Comparison of ENCODE assay signal across 1 cellular context in genomic region chr14:100486025-100486828, GRCh38.
TF ChIP-seq lines count a peak whose summit lies in the region.

No MANE protein-coding gene starts in this region.

TF ChIP-seq in GM12878, 131 proteins besides CTCF, POLR2A, EP300 and RAD21 (continued from another document):
- TF ChIP-seq ZNF687 (IDR thresholded peaks at IDR 0.05) (no peak), EED (IDR thresholded peaks at IDR 0.05; ENCODE audit: low read depth) (peak; percentile 16), CREB1 (IDR thresholded peaks at IDR 0.05; ENCODE audit: low read depth) (0 out of 2 replicates have a peak, but pooled peaks have one; percentile 39), PAX5 (IDR thresholded peaks at IDR 0.05; ENCODE audit: borderline replicate concordance, low read depth, low read length) (peak; percentile 19; the same call in 1 of the 2 replicates), SKIL (IDR thresholded peaks at IDR 0.05; ENCODE audit: low read depth, poor library complexity, severe bottlenecking) (no peak), TBL1XR1 (IDR thresholded peaks at IDR 0.05; ENCODE audit: low read depth, low read length) (0 out of 2 replicates have a peak, but pooled peaks have one; percentile 5), ESRRA (IDR thresholded peaks at IDR 0.05; ENCODE audit: low read length) (no peak), TCF12 (IDR thresholded peaks at IDR 0.05; ENCODE audit: low read depth, low read length) (0 out of 2 replicates have a peak, but pooled peaks have one; percentile 29), HDAC6 (IDR thresholded peaks at IDR 0.05; ENCODE audit: unreplicated experiment) (no peak), MYB (IDR thresholded peaks at IDR 0.05; ENCODE audit: borderline replicate concordance, low read depth, low read length) (peak; percentile 67; the same call in 1 of the 2 replicates), MEF2B (IDR thresholded peaks at IDR 0.05; ENCODE audit: partially characterized antibody, poor library complexity, severe bottlenecking) (peak; percentile 86), JUNB (IDR thresholded peaks at IDR 0.05) (peak; percentile 66), YY1 (IDR thresholded peaks at IDR 0.05; ENCODE audit: low read depth, low read length) (0 out of 2 replicates have a peak, but pooled peaks have one; percentile 13), CBFB (IDR thresholded peaks at IDR 0.05; ENCODE audit: low read depth) (0 out of 2 replicates have a peak, but pooled peaks have one; percentile 37), BCL11A (IDR thresholded peaks at IDR 0.05; ENCODE audit: low read depth, low read length) (peak; percentile 14; the same call in 1 of the 2 replicates), ATF2 (IDR thresholded peaks at IDR 0.05; ENCODE audit: low read length) (peak; percentile 76), MEF2A (IDR thresholded peaks at IDR 0.05; ENCODE audit: insufficient read depth, low read depth, low read length) (peak; percentile 50; the same call in 1 of the 2 replicates), IKZF1 (conservative IDR thresholded peaks at IDR 0.05) (0 out of 2 replicates have a peak, but pooled peaks have one; percentile 60), MTA2 (IDR thresholded peaks at IDR 0.05; ENCODE audit: low read depth) (peak; percentile 64; the same call in 1 of the 2 replicates), TAF1 (IDR thresholded peaks at IDR 0.05; ENCODE audit: borderline replicate concordance, low read depth, low read length) (no peak), REST (IDR thresholded peaks at IDR 0.05; ENCODE audit: low read depth, low read length) (peak; percentile 99), ZNF384 (IDR thresholded peaks at IDR 0.05; ENCODE audit: borderline replicate concordance, low read depth, low read length) (peak; percentile 45; the same call in 1 of the 2 replicates), NBN (IDR thresholded peaks at IDR 0.05) (peak; percentile 36; the same call in 1 of the 2 replicates), NFIC (IDR thresholded peaks at IDR 0.05; ENCODE audit: low read depth, low read length) (peak; percentile 70; the same call in 1 of the 2 replicates), RUNX3 (IDR thresholded peaks at IDR 0.05; ENCODE audit: low read length) (peak; percentile 83), MXI1 (IDR thresholded peaks at IDR 0.05; ENCODE audit: low read depth, low read length) (peak; percentile 60), SUPT20H (IDR thresholded peaks at IDR 0.05; ENCODE audit: borderline replicate concordance, control insufficient read depth, low read depth, low read length) (no peak), TCF3 (IDR thresholded peaks at IDR 0.05; ENCODE audit: borderline replicate concordance, insufficient read depth, low read depth, low read length) (peak; percentile 69; the same call in 1 of the 2 replicates), BHLHE40 (IDR thresholded peaks at IDR 0.05; ENCODE audit: borderline replicate concordance in 1 of 2, low read depth in 2 of 2, low read length in 1 of 2) (peak; percentile 66 to 75; a peak in 3 of 4 replicates), ZNF592 (IDR thresholded peaks at IDR 0.05) (no peak), IRF3 (IDR thresholded peaks at IDR 0.05) (no peak), IKZF2 (IDR thresholded peaks at IDR 0.05) (peak; percentile 83 to 84; a peak in 3 of 4 replicates), ETV6 (conservative IDR thresholded peaks at IDR 0.05 in 1 of 2, IDR thresholded peaks at IDR 0.05 in 1 of 2; ENCODE audit: borderline replicate concordance in 1 of 2, low read depth in 1 of 2) (0 out of 4 replicates have a peak, but pooled peaks of 1 of the 2 experiments have one; percentile 19), PBX3 (IDR thresholded peaks at IDR 0.05; ENCODE audit: insufficient replicate concordance, low read depth, low read length) (no peak)
